In the genomic region with DNA sequence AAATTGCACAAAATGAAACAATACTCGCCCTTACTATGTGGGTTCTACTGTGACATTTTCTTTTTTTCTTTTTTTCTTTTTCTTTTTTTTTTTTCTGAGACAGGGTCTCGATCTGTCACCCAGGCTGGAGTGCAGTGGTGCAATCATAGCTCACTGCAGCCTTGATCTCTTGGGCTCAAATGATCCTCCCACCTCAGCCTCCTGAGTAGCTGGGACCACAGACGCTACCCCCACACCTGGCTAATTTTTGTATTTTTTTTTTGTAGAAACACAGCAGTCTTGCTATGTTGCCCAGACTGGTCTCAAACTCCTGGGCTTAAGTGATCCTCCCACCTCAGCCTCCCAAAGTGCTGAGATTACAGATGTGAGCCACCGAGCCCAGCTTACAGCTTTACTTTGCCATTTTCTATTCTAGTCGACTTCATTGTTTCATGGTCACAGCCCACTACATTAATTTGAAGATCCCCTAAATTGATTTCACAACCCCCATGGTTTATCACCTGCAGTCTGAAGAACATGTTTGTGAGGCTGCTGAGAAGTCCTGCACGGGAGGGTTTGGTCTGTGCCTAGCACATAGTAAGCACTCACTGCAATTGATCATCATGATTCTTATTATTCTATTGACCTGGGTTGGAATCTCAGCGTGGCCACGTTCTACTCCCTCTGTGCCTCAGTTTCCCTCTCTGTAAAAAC, we compare ENCODE assay signal across 12 cellular contexts. TPM values are rescaled to one million over a fixed set of nuclear protein-coding genes. Genes with fewer than 3 reads are reported as not detected.
DNase-seq lines count a peak whose midpoint lies in the region; ATAC-seq, FAIRE-seq and TF ChIP-seq lines count a peak whose summit lies in the region.
"Had no signal": no experiment of that assay in that cellular context is flagged by ENCODE, and none has a peak within 500 bp of the region (broad histone marks: within the 10 kb centered on the region; RNA-seq: fewer than 3 reads in every experiment).

No MANE protein-coding gene starts in this region.

- POLR2A ChIA-PET in K562 (lab: Yijun Ruan, JAX) = interaction anchor here (0.6 to 1.3 kb wide), 3 partner anchors 10 to 20 kb away, joined by 3 to 4 read pairs (median 3); no protein-coding TSS in a partner anchor

- ATAC-seq in stimulated activated naive CD8-positive, alpha-beta T cell treated with anti-CD3 and anti-CD28 coated beads, Interleukin-15, Interleukin-2, amounts not matched to agents 100 U/mL and 50 U/mL, for 24 hours = no peak
- ATAC-seq in K562 = no peak
- no peak for ATAC-seq in omental fat pad (ENCODE audit: low FRiP score)
- no peak for ATAC-seq in HG03354 (IDR thresholded peaks at IDR 0.05; ENCODE audit: poor library complexity, severe bottlenecking, unreplicated experiment)

- H3K27me3 Mint-ChIP-seq in stimulated activated naive CD8-positive, alpha-beta T cell treated with anti-CD3 and anti-CD28 coated beads, Interleukin-15, Interleukin-2, amounts not matched to agents 100 ng/mL and 50 ng/mL, for 24 hours = no peaks in the 10 kb centered on the region

- in situ Hi-C loops in K562 (cut with MboI) = no loop called here

- H2AFZ ChIP-seq in K562 (ENCODE audit: low read depth, low read length) = no peak overlapping the region

- H3K4me1 ChIP-seq in K562 (replicated peaks in 1 of 2; ENCODE audit: control insufficient read depth in 2 of 2, insufficient read depth in 2 of 2, low read length in 2 of 2) = peaks cover 22 to 54% of the 10 kb centered on the region in 2 experiments
- H3K4me1 ChIP-seq in muscle layer of colon (ENCODE audit: insufficient read depth, low read length) = peaks cover 64% of the 10 kb centered on the region

- no peaks in the 10 kb centered on the region for H3K9me3 Mint-ChIP-seq in stimulated activated naive CD8-positive, alpha-beta T cell treated with anti-CD3 and anti-CD28 coated beads, Interleukin-15, Interleukin-2, amounts not matched to agents 100 ng/mL and 50 ng/mL, for 24 hours

- no TSS peak for BruUV-seq in K562 (replicated peaks; lab: Mats Ljungman, UMichigan)

- intact Hi-C loops in K562 (cut with micrococcal nuclease) = no loop called here

- H3K36me3 ChIP-seq in K562 (ENCODE audit: control insufficient read depth, insufficient read depth, low read length) = no peaks in the 10 kb centered on the region
- H3K36me3 ChIP-seq in muscle layer of colon (ENCODE audit: insufficient read depth, low read length) = peaks cover 15% of the 10 kb centered on the region

- H3K27me3 ChIP-seq in K562 (ENCODE audit: control insufficient read depth in 2 of 2, insufficient read depth in 2 of 2, low read length in 2 of 2) (no peaks in the 10 kb centered on the region), muscle layer of colon (ENCODE audit: control insufficient read depth in 1 of 2, insufficient read depth in 2 of 2, low read length in 2 of 2) (no peaks in the 10 kb centered on the region)
- H3K27me3 ChIP-seq: pancreas had no signal

- no peak for FAIRE-seq in K562 (lab: Jason Lieb, UNC)
- FAIRE-seq: pancreas had no signal

- TF ChIP-seq CTCF in K562 (IDR thresholded peaks at IDR 0.05 in 2 of 3, conservative IDR thresholded peaks at IDR 0.05 in 1 of 3; ENCODE audit: insufficient read depth in 2 of 3, low read depth in 1 of 3, low read length in 3 of 3) (no peak), omental fat pad (IDR thresholded peaks at IDR 0.05) (no peak)

- H3K36me3 Mint-ChIP-seq in stimulated activated naive CD8-positive, alpha-beta T cell treated with anti-CD3 and anti-CD28 coated beads, Interleukin-15, Interleukin-2, amounts not matched to agents 100 ng/mL and 50 ng/mL, for 24 hours (ENCODE audit: low read depth) = peaks cover 25% of the 10 kb centered on the region

- TF ChIP-seq POLR2A in K562 (conservative IDR thresholded peaks at IDR 0.05) = no peak

- H3K4me3 Mint-ChIP-seq in stimulated activated naive CD8-positive, alpha-beta T cell treated with anti-CD3 and anti-CD28 coated beads, Interleukin-15, Interleukin-2, amounts not matched to agents 100 ng/mL and 50 ng/mL, for 24 hours = peak overlapping the region; percentile 91

- CTCF ChIA-PET in K562 (lab: Yijun Ruan, JAX; ENCODE audit: low intra/inter-chr PET ratio) = no interaction called here

- H3K4me2 ChIP-seq in K562 (ENCODE audit: insufficient read depth, low read length) = no peak overlapping the region

- H3K9me3 ChIP-seq in K562 (replicated peaks; ENCODE audit: control insufficient read depth, insufficient read depth, low read depth, low read length) (no peaks in the 10 kb centered on the region), muscle layer of colon (ENCODE audit: low read length) (no peaks in the 10 kb centered on the region)
- H3K9me3 ChIP-seq: pancreas had no signal

- H3K27ac ChIP-seq in K562 (ENCODE audit: extremely low read depth, low read depth, low read length) (no peak overlapping the region), muscle layer of colon (ENCODE audit: low read depth, low read length) (peak overlapping the region; percentile 56)

- TF ChIP-seq EP300 in K562 (IDR thresholded peaks at IDR 0.05; ENCODE audit: low read length) = no peak

- peaks cover 70% of the 10 kb centered on the region for H3K4me1 Mint-ChIP-seq in stimulated activated naive CD8-positive, alpha-beta T cell treated with anti-CD3 and anti-CD28 coated beads, Interleukin-15, Interleukin-2, amounts not matched to agents 100 ng/mL and 50 ng/mL, for 24 hours (ENCODE audit: low read depth)

- H3K4me3 ChIP-seq in K562 = no peak overlapping the region
- peak overlapping the region in 1 of 2 donors; percentile 12 for H3K4me3 ChIP-seq in muscle layer of colon (ENCODE audit: low read depth in 1 of 2, low read length in 2 of 2)

- H4K20me1 ChIP-seq in K562 (replicated peaks; ENCODE audit: control insufficient read depth, insufficient read depth, low read length) = no peaks in the 10 kb centered on the region

- no peaks in the 10 kb centered on the region for H3K9me1 ChIP-seq in K562 (ENCODE audit: control insufficient read depth, insufficient read depth, low read length)

- no peaks in the 10 kb centered on the region for H3K79me2 ChIP-seq in K562 (ENCODE audit: control insufficient read depth, insufficient read depth, low read length)

- no peak for DNase-seq in stimulated activated naive CD8-positive, alpha-beta T cell treated with anti-CD3 and anti-CD28 coated beads, Interleukin-15, Interleukin-2, amounts not matched to agents 100 U/mL and 50 U/mL, for 24 hours
- no peak for DNase-seq in K562 (ENCODE audit: extremely low read depth in 1 of 4, low spot score in 3 of 4)
- DNase-seq in NCI-H345 treated with DMSO at 0.1 percent for 48 hours (lab: John Stamatoyannopoulos, UW; ENCODE audit: unreplicated experiment) = no peak
- no peak for DNase-seq in omental fat pad (ENCODE audit: low spot score)
- DNase-seq in activated CD4-positive, alpha-beta T cell treated with anti-CD3 and anti-CD28 coated beads for 48 hours = no peak
- DNase-seq: DND-41, NCI-H524 treated with DMSO at 0.1 percent for 48 hours, pancreas had no signal

- TF ChIP-seq RAD21 in K562 (CRISPR knock-in tag; conservative IDR thresholded peaks at IDR 0.05 in 1 of 2, IDR thresholded peaks at IDR 0.05 in 1 of 2) = no peak

- 50% methylated on average over 7 of the region's 8 CpGs for WGBS in K562 (ENCODE audit: insufficient coverage, low coverage, missing lambda C conversion rate)

- H3K9ac ChIP-seq in K562 (ENCODE audit: insufficient read depth in 1 of 2, low read depth in 2 of 2, low read length in 2 of 2) = no peak overlapping the region
- H3K9ac ChIP-seq in muscle layer of colon (ENCODE audit: low read length) = peak overlapping the region; percentile 9

- peak overlapping the region; percentile 79 for H3K27ac Mint-ChIP-seq in stimulated activated naive CD8-positive, alpha-beta T cell treated with anti-CD3 and anti-CD28 coated beads, Interleukin-15, Interleukin-2, amounts not matched to agents 100 ng/mL and 50 ng/mL, for 24 hours

RNA-seq across cellular contexts. Expression of a gene that starts 3.8 kb away (rescaled TPM):
- total RNA-seq in K562 (2011; cell fraction: chromatin; rRNA removed; ENCODE audit: low replicate concordance) = 3.7 and 11.5 TPM in 2 replicates
- 6.4 and 6.8 TPM in 2 replicates for total RNA-seq in K562 (2011; cell fraction: nucleolus; rRNA removed)
- total RNA-seq in K562 (2011; cell fraction: nucleoplasm; rRNA removed) = 2.5 and 7.1 TPM in 2 replicates
- total RNA-seq in K562 (2014; rRNA removed) = 1.1 TPM in 2 replicates
- total RNA-seq in K562 (2014; rRNA removed; fragmentation: Illumina TruSeq; extraction: Trizol) = 0.07 TPM in 1 of 2 replicates, not detected in the other
- total RNA-seq in K562 (2015; rRNA removed; fragmentation: Illumina TruSeq; extraction: Trizol) = 0.33 and 0.72 TPM in 2 replicates
- total RNA-seq in K562 (2021) = 1.9 and 2.4 TPM in 2 replicates
- polyA plus RNA-seq in K562 (2011; rRNA removed) = 0.28 and 1.2 TPM in 2 replicates
- 0.43 and 2.4 TPM in 2 replicates for polyA plus RNA-seq in K562 (2011; cell fraction: cytosol; rRNA removed)
- polyA plus RNA-seq in K562 (2011; cell fraction: nucleus; rRNA removed) = 5.5 and 6.5 TPM in 2 replicates
- polyA plus RNA-seq in K562 (2012) = 2.5 and 9.1 TPM in 2 replicates
- polyA plus RNA-seq in K562 (2014; fragmentation: Illumina TruSeq; extraction: Trizol) = 0.67 and 0.93 TPM in 2 replicates
- polyA plus RNA-seq in K562 (2014; fragmentation: Nextera tagmentation; extraction: Ambion mirVana) = under 1 TPM in 1 of 2 experiments, not detected in 1; 0.03 TPM
- polyA plus RNA-seq in K562 (2014; rRNA removed) = 0.97 and 2.4 TPM in 2 replicates
- 0.21 TPM in 1 of 2 replicates, not detected in the other for polyA minus RNA-seq in K562 (2011; rRNA and poly(A)+ RNA removed)
- polyA minus RNA-seq in K562 (2011; cell fraction: cytosol; rRNA and poly(A)+ RNA removed) = 2.5 TPM in 2 replicates
- 0.78 and 2.3 TPM in 2 replicates for polyA minus RNA-seq in K562 (2011; cell fraction: nucleus; rRNA and poly(A)+ RNA removed)
- total RNA-seq in omental fat pad = 100 to 1,000 TPM in 1 of 4 donors, 10 to 100 TPM in 3; 12.2 to 113 (median 46.2) TPM

RNA-seq across cellular contexts. Expression of a gene that starts 25.4 kb away (rescaled TPM):
- total RNA-seq in K562 (2011; cell fraction: chromatin; rRNA removed; ENCODE audit: low replicate concordance) = not detected in 2 replicates
- not detected in 2 replicates for total RNA-seq in K562 (2011; cell fraction: nucleolus; rRNA removed)
- not detected in 2 replicates for total RNA-seq in K562 (2011; cell fraction: nucleoplasm; rRNA removed)
- 0.09 TPM in 1 of 2 replicates, not detected in the other for total RNA-seq in K562 (2014; rRNA removed)
- total RNA-seq in K562 (2014; rRNA removed; fragmentation: Illumina TruSeq; extraction: Trizol) = not detected in 2 replicates
- total RNA-seq in K562 (2015; rRNA removed; fragmentation: Illumina TruSeq; extraction: Trizol) = not detected in 2 replicates
- total RNA-seq in K562 (2021) = not detected in 2 replicates
- not detected in 2 replicates for polyA plus RNA-seq in K562 (2011; rRNA removed)
- not detected in 2 replicates for polyA plus RNA-seq in K562 (2011; cell fraction: cytosol; rRNA removed)
- not detected in 2 replicates for polyA plus RNA-seq in K562 (2011; cell fraction: nucleus; rRNA removed)
- polyA plus RNA-seq in K562 (2012) = not detected in 2 replicates
- polyA plus RNA-seq in K562 (2014; fragmentation: Illumina TruSeq; extraction: Trizol) = not detected in 2 replicates
- polyA plus RNA-seq in K562 (2014; fragmentation: Nextera tagmentation; extraction: Ambion mirVana) = not detected
- not detected in 2 replicates for polyA plus RNA-seq in K562 (2014; rRNA removed)
- not detected in 2 replicates for polyA minus RNA-seq in K562 (2011; rRNA and poly(A)+ RNA removed)
- polyA minus RNA-seq in K562 (2011; cell fraction: cytosol; rRNA and poly(A)+ RNA removed) = not detected in 2 replicates
- polyA minus RNA-seq in K562 (2011; cell fraction: nucleus; rRNA and poly(A)+ RNA removed) = not detected in 2 replicates
- under 1 TPM in 1 of 4 donors, not detected in 3; 0.46 TPM for total RNA-seq in omental fat pad
- total RNA-seq: temporal lobe had no signal

RNA-seq across cellular contexts. Expression of a gene that starts 53.3 kb away (rescaled TPM):
- not detected in 2 replicates for total RNA-seq in K562 (2011; cell fraction: chromatin; rRNA removed; ENCODE audit: low replicate concordance)
- total RNA-seq in K562 (2011; cell fraction: nucleolus; rRNA removed) = not detected in 2 replicates
- total RNA-seq in K562 (2011; cell fraction: nucleoplasm; rRNA removed) = not detected in 2 replicates
- total RNA-seq in K562 (2014; rRNA removed) (not detected in 2 replicates), K562 (2014; rRNA removed; fragmentation: Illumina TruSeq; extraction: Trizol) (not detected in 2 replicates), K562 (2015; rRNA removed; fragmentation: Illumina TruSeq; extraction: Trizol) (not detected in 2 replicates), K562 (2021) (not detected in 2 replicates), omental fat pad (not detected)
- polyA plus RNA-seq in K562 (2011; rRNA removed) (not detected in 2 replicates), K562 (2014; fragmentation: Illumina TruSeq; extraction: Trizol) (not detected in 2 replicates), K562 (2014; fragmentation: Nextera tagmentation; extraction: Ambion mirVana) (not detected), K562 (2014; rRNA removed) (not detected in 2 replicates)
- not detected in 2 replicates for polyA plus RNA-seq in K562 (2011; cell fraction: cytosol; rRNA removed)
- polyA plus RNA-seq in K562 (2011; cell fraction: nucleus; rRNA removed) = not detected in 2 replicates
- polyA plus RNA-seq in K562 (2012) = not detected in 2 replicates
- not detected in 2 replicates for polyA minus RNA-seq in K562 (2011; rRNA and poly(A)+ RNA removed)
- not detected in 2 replicates for polyA minus RNA-seq in K562 (2011; cell fraction: cytosol; rRNA and poly(A)+ RNA removed)
- not detected in 2 replicates for polyA minus RNA-seq in K562 (2011; cell fraction: nucleus; rRNA and poly(A)+ RNA removed)
- total RNA-seq: temporal lobe had no signal

RNA-seq across cellular contexts. Expression of a gene that starts 56.6 kb away (rescaled TPM):
- total RNA-seq in K562 (2011; cell fraction: chromatin; rRNA removed; ENCODE audit: low replicate concordance) = 3.4 and 9.2 TPM in 2 replicates
- total RNA-seq in K562 (2011; cell fraction: nucleolus; rRNA removed) = 3.7 and 5.5 TPM in 2 replicates
- 3.0 and 4.9 TPM in 2 replicates for total RNA-seq in K562 (2011; cell fraction: nucleoplasm; rRNA removed)
- 0.14 and 0.41 TPM in 2 replicates for total RNA-seq in K562 (2014; rRNA removed)
- total RNA-seq in K562 (2014; rRNA removed; fragmentation: Illumina TruSeq; extraction: Trizol) = 0.06 and 0.07 TPM in 2 replicates
- 0.33 and 0.38 TPM in 2 replicates for total RNA-seq in K562 (2015; rRNA removed; fragmentation: Illumina TruSeq; extraction: Trizol)
- total RNA-seq in K562 (2021) = 1.3 and 1.9 TPM in 2 replicates
- polyA plus RNA-seq in K562 (2011; rRNA removed) = 0.18 and 1.5 TPM in 2 replicates
- polyA plus RNA-seq in K562 (2011; cell fraction: cytosol; rRNA removed) = 0.31 and 0.64 TPM in 2 replicates
- 4.7 and 6.3 TPM in 2 replicates for polyA plus RNA-seq in K562 (2011; cell fraction: nucleus; rRNA removed)
- 1.6 and 3.8 TPM in 2 replicates for polyA plus RNA-seq in K562 (2012)
- polyA plus RNA-seq in K562 (2014; fragmentation: Illumina TruSeq; extraction: Trizol) = 0.45 and 0.47 TPM in 2 replicates
- polyA plus RNA-seq in K562 (2014; fragmentation: Nextera tagmentation; extraction: Ambion mirVana) = not detected
- polyA plus RNA-seq in K562 (2014; rRNA removed) = 0.76 and 1.1 TPM in 2 replicates
- 0.56 and 0.72 TPM in 2 replicates for polyA minus RNA-seq in K562 (2011; rRNA and poly(A)+ RNA removed)
- polyA minus RNA-seq in K562 (2011; cell fraction: cytosol; rRNA and poly(A)+ RNA removed) = 2.5 and 2.6 TPM in 2 replicates
- polyA minus RNA-seq in K562 (2011; cell fraction: nucleus; rRNA and poly(A)+ RNA removed) = 0.94 and 1.2 TPM in 2 replicates
- total RNA-seq in omental fat pad = 10 to 100 TPM; 37.0 to 55.0 (median 43.0) TPM
